ENCODE assay signal across 10 cellular contexts in genomic region chr11:2389344-2390026, GRCh38. TPM values are rescaled to one million over a fixed set of nuclear protein-coding genes. Genes with fewer than 3 reads are reported as not detected.
DNase-seq lines count a peak whose midpoint lies in the region; ATAC-seq, FAIRE-seq and TF ChIP-seq lines count a peak whose summit lies in the region.
"Had no signal": no experiment of that assay in that cellular context is flagged by ENCODE, and none has a peak within 500 bp of the region (broad histone marks: within the 10 kb centered on the region; RNA-seq: fewer than 3 reads in every experiment).

No MANE protein-coding gene starts in this region.

- H3K27me3 Mint-ChIP-seq in CD4-positive, alpha-beta memory T cell = no peaks in the 10 kb centered on the region
- H3K27me3 Mint-ChIP-seq in osteocyte (ENCODE audit: unreplicated experiment) = no peaks in the 10 kb centered on the region

- 79% methylated on average over 13 of the region's 14 CpGs; no CpG with 5 or more reads in 1 of the 2 experiments for WGBS in H1 (ENCODE audit: extremely low coverage in 1 of 2, insufficient coverage in 1 of 2, insufficient read length in 1 of 2, insufficient replicate concordance in 2 of 2, low coverage in 1 of 2, low lambda C conversion rate in 2 of 2, missing lambda C conversion rate in 1 of 2), 2 experiments

- H3K4me3 Mint-ChIP-seq in CD4-positive, alpha-beta memory T cell = peak overlapping the region in 4 of 8 donors; percentile 20 to 75 (median 62)
- peak overlapping the region; percentile 37 for H3K4me3 Mint-ChIP-seq in osteocyte (ENCODE audit: unreplicated experiment)

- no peak overlapping the region for H2BK12ac ChIP-seq in H1 (ENCODE audit: low read depth, low read length)

- H3K36me3 Mint-ChIP-seq in CD4-positive, alpha-beta memory T cell = peaks cover 6 to 13% of the 10 kb centered on the region in 2 donors
- peaks cover 2% of the 10 kb centered on the region for H3K36me3 Mint-ChIP-seq in osteocyte (ENCODE audit: unreplicated experiment)

- no peak overlapping the region for H3K4me3 ChIP-seq in CD4-positive, alpha-beta memory T cell (ENCODE audit: low read length in 2 of 2)
- H3K4me3 ChIP-seq in H1 (ENCODE audit: extremely low read depth in 1 of 4, insufficient read depth in 2 of 4, low read depth in 3 of 4, low read length in 4 of 4) = no peak overlapping the region

- intact Hi-C loops in CD4-positive, alpha-beta memory T cell (cut with micrococcal nuclease) = no loop called here

- H3K4ac ChIP-seq in H1 (replicated peaks; ENCODE audit: insufficient read length, low read depth, low read length) = no peak overlapping the region

- no peak overlapping the region for H3K56ac ChIP-seq in H1 (replicated peaks; ENCODE audit: insufficient read length, low read depth, low read length)

- H3K79me2 ChIP-seq in H1 (ENCODE audit: control insufficient read depth in 1 of 2, insufficient read depth in 2 of 2, low read length in 2 of 2) = peaks cover 19 to 54% of the 10 kb centered on the region in 2 experiments; a peak in 3 of 4 replicates

- TF ChIP-seq POLR2A in H1 (IDR thresholded peaks at IDR 0.05; ENCODE audit: control extremely low read depth in 1 of 2, low read depth in 2 of 2, low read length in 2 of 2) = no peak

- no peak overlapping the region for H3K23ac ChIP-seq in H1 (ENCODE audit: insufficient read length)

- no peak overlapping the region for H3K27ac ChIP-seq in CD4-positive, alpha-beta memory T cell (ENCODE audit: low read depth, low read length)
- H3K27ac ChIP-seq in KOPT-K1 (ENCODE audit: low read depth, low read length, poor library complexity, severe bottlenecking) = peak overlapping the region; percentile 71
- no peak overlapping the region for H3K27ac ChIP-seq in H1 (ENCODE audit: low read depth, low read length)

- no peak overlapping the region for H2BK15ac ChIP-seq in H1 (ENCODE audit: low read length)

- CTCF ChIA-PET in CD4-positive, alpha-beta memory T cell (lab: Charles Lee; ENCODE audit: partially characterized antibody) = interaction anchor here (3.5 kb wide), 1 partner anchor 85 kb away, joined by 17 read pairs; no protein-coding TSS in a partner anchor
- CTCF ChIA-PET in H1 (lab: Charles Lee; ENCODE audit: partially characterized antibody) = interaction anchor here (1.2 to 1.5 kb wide), 2 partner anchors 10 to 85 kb away, joined by 4 to 6 read pairs; no protein-coding TSS in a partner anchor

- no peaks in the 10 kb centered on the region for H3K23me2 ChIP-seq in H1 (ENCODE audit: low read depth, low read length)

- no peak; a peak in 1 of 4 replicates for TF ChIP-seq RAD21 in H1 (IDR thresholded peaks at IDR 0.05 in 1 of 2, conservative IDR thresholded peaks at IDR 0.05 in 1 of 2; ENCODE audit: low read depth in 2 of 2, low read length in 2 of 2)

- H3K27ac Mint-ChIP-seq in CD4-positive, alpha-beta memory T cell = peak overlapping the region; percentile 36 to 89 (median 78)
- H3K27ac Mint-ChIP-seq in osteocyte (ENCODE audit: unreplicated experiment) = peak overlapping the region; percentile 88

- H2BK20ac ChIP-seq in H1 (ENCODE audit: low read length) = no peak overlapping the region

- FAIRE-seq in H1 (lab: Jason Lieb, UNC) = no peak

- no peaks in the 10 kb centered on the region for H3K27me3 ChIP-seq in CD4-positive, alpha-beta memory T cell (ENCODE audit: insufficient read depth, low read length)
- no peaks in the 10 kb centered on the region for H3K27me3 ChIP-seq in H1 (replicated peaks in 1 of 4; ENCODE audit: control insufficient read depth in 3 of 4, extremely low read depth in 1 of 4, insufficient read depth in 3 of 4, low read length in 3 of 4)

- H3K14ac ChIP-seq in H1 (ENCODE audit: insufficient read length) = no peak overlapping the region

- H3K9ac ChIP-seq in H1 (replicated peaks in 1 of 4; ENCODE audit: extremely low read depth in 1 of 4, low read depth in 3 of 4, low read length in 3 of 4) = no peak overlapping the region

- no peak for ATAC-seq in GM21515 (IDR thresholded peaks at IDR 0.05; ENCODE audit: unreplicated experiment)

- peaks cover 54% of the 10 kb centered on the region for H3K4me1 ChIP-seq in CD4-positive, alpha-beta memory T cell (ENCODE audit: insufficient read depth, low read length)
- peaks cover 0 to 15% (median 11%) of the 10 kb centered on the region in 4 experiments; a peak in 5 of 7 replicates for H3K4me1 ChIP-seq in H1 (replicated peaks in 1 of 4; ENCODE audit: control insufficient read depth in 3 of 4, insufficient read depth in 4 of 4, low read length in 3 of 4)

- peak overlapping the region; percentile 84 for H4K8ac ChIP-seq in H1 (ENCODE audit: extremely low read depth, insufficient read depth, low read length)

- H3K9me3 ChIP-seq in CD4-positive, alpha-beta memory T cell (ENCODE audit: control insufficient read depth in 1 of 2, low read length in 2 of 2) = no peaks in the 10 kb centered on the region
- H3K9me3 ChIP-seq in KOPT-K1 (ENCODE audit: insufficient read depth, low read length, poor library complexity, severe bottlenecking) = no peaks in the 10 kb centered on the region
- no peaks in the 10 kb centered on the region for H3K9me3 ChIP-seq in H1 (ENCODE audit: insufficient read depth in 2 of 2, low read depth in 1 of 2, low read length in 1 of 2)

- no peak overlapping the region for H3K4me2 ChIP-seq in H1 (ENCODE audit: insufficient read depth in 1 of 2, low read depth in 2 of 2, low read length in 2 of 2)

- H2AFZ ChIP-seq in H1 (ENCODE audit: low read length) = no peak overlapping the region

- no peak for TF ChIP-seq EP300 in H1 (IDR thresholded peaks at IDR 0.05; ENCODE audit: borderline replicate concordance in 1 of 2, low read depth in 2 of 2, low read length in 2 of 2)

- H3K79me1 ChIP-seq in H1 (ENCODE audit: low read depth, low read length) = peaks cover 33% of the 10 kb centered on the region

- H3K4me1 Mint-ChIP-seq in CD4-positive, alpha-beta memory T cell = peaks cover 19 to 55% (median 40%) of the 10 kb centered on the region in 4 donors
- H3K4me1 Mint-ChIP-seq in osteocyte (ENCODE audit: unreplicated experiment) = peaks cover 48% of the 10 kb centered on the region

- H3K36me3 ChIP-seq in CD4-positive, alpha-beta memory T cell (ENCODE audit: insufficient read depth, low read length) = no peaks in the 10 kb centered on the region
- H3K36me3 ChIP-seq in KOPT-K1 (ENCODE audit: insufficient read depth, low read length) (peaks cover 64% of the 10 kb centered on the region; the same call in 1 of the 2 replicates), H1 (ENCODE audit: control insufficient read depth in 2 of 4, insufficient read depth in 4 of 4, low read length in 3 of 4) (peaks cover 0 to 6% (median 0%) of the 10 kb centered on the region in 4 experiments; a peak in 2 of 8 replicates)

- DNase-seq in CD4-positive, alpha-beta memory T cell = peak in 1 of 5 donors; percentile 34
- DNase-seq in H1 (ENCODE audit: low read depth in 1 of 2, low spot score in 2 of 2) (no peak), osteocyte (ENCODE audit: extremely low spot score, unreplicated experiment) (no peak), NCI-H510A treated with DMSO at 0.1 percent for 48 hours (lab: John Stamatoyannopoulos, UW) (no peak), T-helper 9 cell (no peak)
- no peak for DNase-seq in activated T-cell treated with anti-CD3 and anti-CD28 coated beads, Interleukin-2, amount 50 U/mL, for 48 hours

- POLR2A ChIA-PET in CD4-positive, alpha-beta memory T cell (lab: Charles Lee; ENCODE audit: partially characterized antibody) = interaction anchor here (4.5 kb wide), 1 partner anchor 11 kb away, joined by 23 read pairs; the partner anchor contains the start of gene TSSC4
- POLR2A ChIA-PET in H1 (lab: Charles Lee; ENCODE audit: partially characterized antibody) = interaction anchor here (2.2 kb wide), 1 partner anchor 11 kb away, joined by 8 read pairs; no protein-coding TSS in a partner anchor

- H2AK5ac ChIP-seq in H1 (ENCODE audit: low read depth, low read length) = no peak overlapping the region

- H3K9me3 Mint-ChIP-seq in CD4-positive, alpha-beta memory T cell = peaks cover 0 to 2% (median 0%) of the 10 kb centered on the region in 8 donors
- no peaks in the 10 kb centered on the region for H3K9me3 Mint-ChIP-seq in osteocyte (ENCODE audit: unreplicated experiment)

- H3K18ac ChIP-seq in H1 (ENCODE audit: extremely low read depth, low read length) = no peak overlapping the region; the same call in 1 of the 2 replicates

- H4K91ac ChIP-seq in H1 (replicated peaks; ENCODE audit: insufficient read length, low read length) = no peak overlapping the region

- peaks cover 34 to 58% of the 10 kb centered on the region in 2 experiments for H4K20me1 ChIP-seq in H1 (replicated peaks in 1 of 2; ENCODE audit: control insufficient read depth in 1 of 2, insufficient read depth in 2 of 2, low read length in 2 of 2)

- TF ChIP-seq CTCF in H1 (IDR thresholded peaks at IDR 0.05; ENCODE audit: control extremely low read depth in 1 of 3, insufficient read depth in 1 of 3, low read depth in 1 of 3, low read length in 3 of 3) (peak; percentile 15 to 43 (median 43); a peak in 3 of 4 replicates), osteocyte (IDR thresholded peaks at IDR 0.05) (peak; percentile 20)

- no peak overlapping the region for H2BK120ac ChIP-seq in H1 (replicated peaks; ENCODE audit: low read depth, low read length)

- peak overlapping the region; percentile 49; the same call in 1 of the 2 replicates for H2BK5ac ChIP-seq in H1 (ENCODE audit: low read depth, low read length)

- no peak overlapping the region for H4K5ac ChIP-seq in H1 (ENCODE audit: insufficient read length, low read depth, low read length)

RNA-seq across cellular contexts. Expression of gene TSSC4, which starts 11.1 kb away (rescaled TPM):
- 10 to 100 TPM; 58.6 to 65.8 TPM for total RNA-seq in CD4-positive, alpha-beta memory T cell
- 10 to 100 TPM; 54.6 to 79.8 TPM for polyA plus RNA-seq in CD4-positive, alpha-beta memory T cell
- 39.3 and 44.3 TPM in 2 replicates for total RNA-seq in H1 (2021; fragmentation: NEBNext Ultra II Directional; extraction: Animal tissue kit (Norgen Biotek cat#: 25700))
- polyA plus RNA-seq in H1 (2011; rRNA removed) = 34.0 and 49.6 TPM in 2 replicates
- 36.2 TPM for polyA plus RNA-seq in H1 (2011; cell fraction: cytosol; rRNA removed)
- polyA plus RNA-seq in H1 (2011; cell fraction: nucleus; rRNA removed) = 40.4 TPM
- polyA plus RNA-seq in H1 (2012, experiment 1 of 2) = 25.9 to 42.8 TPM (median 40.6 TPM) in 4 replicates
- polyA plus RNA-seq in H1 (2012, experiment 2 of 2) = 24.6 TPM
- 53.6 TPM for polyA plus RNA-seq in H1 (2013, experiment 1 of 2)
- 49.6 TPM for polyA plus RNA-seq in H1 (2013, experiment 2 of 2)
- polyA minus RNA-seq in H1 (2011; rRNA and poly(A)+ RNA removed) = 16.0 and 16.2 TPM in 2 replicates
- polyA minus RNA-seq in H1 (2011; cell fraction: cytosol; rRNA and poly(A)+ RNA removed) = 19.6 TPM
- polyA minus RNA-seq in H1 (2011; cell fraction: nucleus; rRNA and poly(A)+ RNA removed) = 38.7 TPM
- 50.6 and 54.5 TPM in 2 replicates for total RNA-seq in osteocyte

RNA-seq across cellular contexts. Expression of gene CD81, which starts 12.4 kb away (rescaled TPM):
- 100 to 1,000 TPM; 113 to 118 TPM for total RNA-seq in CD4-positive, alpha-beta memory T cell
- 10 to 100 TPM; 15.2 to 54.1 TPM for polyA plus RNA-seq in CD4-positive, alpha-beta memory T cell
- total RNA-seq in H1 (2021; fragmentation: NEBNext Ultra II Directional; extraction: Animal tissue kit (Norgen Biotek cat#: 25700)) = 238 and 240 TPM in 2 replicates
- polyA plus RNA-seq in H1 (2011; rRNA removed) = 309 and 386 TPM in 2 replicates
- polyA plus RNA-seq in H1 (2011; cell fraction: cytosol; rRNA removed) = 189 TPM
- 205 TPM for polyA plus RNA-seq in H1 (2011; cell fraction: nucleus; rRNA removed)
- 237 to 356 TPM (median 324 TPM) in 4 replicates for polyA plus RNA-seq in H1 (2012, experiment 1 of 2)
- 408 TPM for polyA plus RNA-seq in H1 (2012, experiment 2 of 2)
- 299 TPM for polyA plus RNA-seq in H1 (2013, experiment 1 of 2)
- 331 TPM for polyA plus RNA-seq in H1 (2013, experiment 2 of 2)
- polyA minus RNA-seq in H1 (2011; rRNA and poly(A)+ RNA removed) = 242 and 320 TPM in 2 replicates
- polyA minus RNA-seq in H1 (2011; cell fraction: cytosol; rRNA and poly(A)+ RNA removed) = 169 TPM
- 74.6 TPM for polyA minus RNA-seq in H1 (2011; cell fraction: nucleus; rRNA and poly(A)+ RNA removed)
- total RNA-seq in osteocyte = 652 and 682 TPM in 2 replicates

RNA-seq across cellular contexts. Expression of gene TRPM5, which starts 54.8 kb away (rescaled TPM):
- total RNA-seq in CD4-positive, alpha-beta memory T cell = under 1 TPM; 0.19 to 0.23 TPM
- polyA plus RNA-seq in CD4-positive, alpha-beta memory T cell = not detected
- total RNA-seq in H1 (2021; fragmentation: NEBNext Ultra II Directional; extraction: Animal tissue kit (Norgen Biotek cat#: 25700)) = 0.11 TPM in 1 of 2 replicates, not detected in the other
- 0.02 and 0.05 TPM in 2 replicates for polyA plus RNA-seq in H1 (2011; rRNA removed)
- 0.04 TPM for polyA plus RNA-seq in H1 (2011; cell fraction: cytosol; rRNA removed)
- polyA plus RNA-seq in H1 (2011; cell fraction: nucleus; rRNA removed) = 0.24 TPM
- polyA plus RNA-seq in H1 (2012, experiment 1 of 2) = 0.04 TPM in 1 of 4 replicates, not detected in the others
- polyA plus RNA-seq in H1 (2012, experiment 2 of 2) = not detected
- polyA plus RNA-seq in H1 (2013, experiment 1 of 2) = 0.02 TPM
- 0.02 TPM for polyA plus RNA-seq in H1 (2013, experiment 2 of 2)
- not detected in 2 replicates for polyA minus RNA-seq in H1 (2011; rRNA and poly(A)+ RNA removed)
- polyA minus RNA-seq in H1 (2011; cell fraction: cytosol; rRNA and poly(A)+ RNA removed) = not detected
- polyA minus RNA-seq in H1 (2011; cell fraction: nucleus; rRNA and poly(A)+ RNA removed) = not detected
- not detected in 2 replicates for total RNA-seq in osteocyte
- total RNA-seq: G401, SK-MEL-5 had no signal

RNA-seq across cellular contexts. Expression of gene KCNQ1, which starts 55.3 kb away (rescaled TPM):
- 10 to 100 TPM; 21.4 to 21.6 TPM for total RNA-seq in CD4-positive, alpha-beta memory T cell
- polyA plus RNA-seq in CD4-positive, alpha-beta memory T cell = 10 to 100 TPM in 1 of 2 donors, 1 to 10 TPM in 1; 5.4 to 21.7 TPM
- total RNA-seq in H1 (2021; fragmentation: NEBNext Ultra II Directional; extraction: Animal tissue kit (Norgen Biotek cat#: 25700)) = 2.0 and 2.4 TPM in 2 replicates
- 1.9 and 2.4 TPM in 2 replicates for polyA plus RNA-seq in H1 (2011; rRNA removed)
- 1.4 TPM for polyA plus RNA-seq in H1 (2011; cell fraction: cytosol; rRNA removed)
- polyA plus RNA-seq in H1 (2011; cell fraction: nucleus; rRNA removed) = 2.3 TPM
- 1.4 to 2.5 TPM (median 2.0 TPM) in 4 replicates for polyA plus RNA-seq in H1 (2012, experiment 1 of 2)
- 2.2 TPM for polyA plus RNA-seq in H1 (2012, experiment 2 of 2)
- polyA plus RNA-seq in H1 (2013, experiment 1 of 2) = 2.0 TPM
- 2.0 TPM for polyA plus RNA-seq in H1 (2013, experiment 2 of 2)
- polyA minus RNA-seq in H1 (2011; rRNA and poly(A)+ RNA removed) = 1.3 and 2.8 TPM in 2 replicates
- polyA minus RNA-seq in H1 (2011; cell fraction: cytosol; rRNA and poly(A)+ RNA removed) = 1.8 TPM
- polyA minus RNA-seq in H1 (2011; cell fraction: nucleus; rRNA and poly(A)+ RNA removed) = 6.1 TPM
- 0.16 TPM in 1 of 2 replicates, not detected in the other for total RNA-seq in osteocyte
